10 cellular contexts compared by ENCODE assay signal in genomic region chr11:417652-418342, GRCh38. TPM values are rescaled to one million over a fixed set of nuclear protein-coding genes. Genes with fewer than 3 reads are reported as not detected.
DNase-seq lines count a peak whose midpoint lies in the region; ATAC-seq lines count a peak whose summit lies in the region.
"Had no signal": no experiment of that assay in that cellular context is flagged by ENCODE, and none has a peak within 500 bp of the region (broad histone marks: within the 10 kb centered on the region; RNA-seq: fewer than 3 reads in every experiment).

No MANE protein-coding gene starts in this region.

- no peak overlapping the region for H3K27ac ChIP-seq in iPS-18a (ENCODE audit: low read length)

- H3K27ac Mint-ChIP-seq in activated T-helper 17 cell treated with anti-CD3 and anti-CD28 coated beads, Interleukin-2, amount 50 U/mL, for 72 hours: no peak overlapping the region
- peak overlapping the region; percentile 26 for H3K27ac Mint-ChIP-seq in stimulated activated effector memory CD8-positive, alpha-beta T cell treated with anti-CD3 and anti-CD28 coated beads, Interleukin-12 subunit alpha, Interleukin-12 subunit beta, amount 100 ng/mL, for 72 hours

- H3K9ac ChIP-seq in iPS-18a (ENCODE audit: low read length): no peak overlapping the region

- H3K27me3 ChIP-seq in iPS-18a (ENCODE audit: control insufficient read depth, insufficient read depth, low read length): peaks cover 33% of the 10 kb centered on the region

- DNase-seq in HT-29 (ENCODE audit: low spot score) (peak; percentile 25), LoVo (ENCODE audit: low spot score) (no peak), HUDEP-2 (lab: John Stamatoyannopoulos, UW; ENCODE audit: unreplicated experiment in 76 of 76) (no peak), NCI-H128 (lab: John Stamatoyannopoulos, UW; ENCODE audit: unreplicated experiment) (no peak), AML-193 (lab: John Stamatoyannopoulos, UW) (no peak)
- peak in 1 of 2 donors; percentile 55 for DNase-seq in stimulated activated effector memory CD8-positive, alpha-beta T cell treated with anti-CD3 and anti-CD28 coated beads, Interleukin-12 subunit alpha, Interleukin-12 subunit beta, amount 100 ng/mL, for 72 hours (ENCODE audit: low spot score in 2 of 2)

- H3K36me3 ChIP-seq in iPS-18a (ENCODE audit: control insufficient read depth, low read depth, low read length): no peaks in the 10 kb centered on the region

- no peaks in the 10 kb centered on the region for H3K36me3 Mint-ChIP-seq in activated T-helper 17 cell treated with anti-CD3 and anti-CD28 coated beads, Interleukin-2, amount 50 U/mL, for 72 hours (ENCODE audit: low read depth)
- H3K36me3 Mint-ChIP-seq in stimulated activated effector memory CD8-positive, alpha-beta T cell treated with anti-CD3 and anti-CD28 coated beads, Interleukin-12 subunit alpha, Interleukin-12 subunit beta, amount 100 ng/mL, for 72 hours: peaks cover under 1% of the 10 kb centered on the region

- H3K4me3 ChIP-seq in iPS-18a (ENCODE audit: low read length): peak overlapping the region; percentile 58

- H3K4me1 ChIP-seq in iPS-18a (ENCODE audit: control insufficient read depth, low read depth, low read length): peaks cover 7% of the 10 kb centered on the region

- H3K4me1 Mint-ChIP-seq in activated T-helper 17 cell treated with anti-CD3 and anti-CD28 coated beads, Interleukin-2, amount 50 U/mL, for 72 hours: peaks cover 18% of the 10 kb centered on the region
- H3K4me1 Mint-ChIP-seq in stimulated activated effector memory CD8-positive, alpha-beta T cell treated with anti-CD3 and anti-CD28 coated beads, Interleukin-12 subunit alpha, Interleukin-12 subunit beta, amount 100 ng/mL, for 72 hours: peaks cover 37% of the 10 kb centered on the region

- no peaks in the 10 kb centered on the region for H3K9me3 Mint-ChIP-seq in activated T-helper 17 cell treated with anti-CD3 and anti-CD28 coated beads, Interleukin-2, amount 50 U/mL, for 72 hours
- no peaks in the 10 kb centered on the region for H3K9me3 Mint-ChIP-seq in stimulated activated effector memory CD8-positive, alpha-beta T cell treated with anti-CD3 and anti-CD28 coated beads, Interleukin-12 subunit alpha, Interleukin-12 subunit beta, amount 100 ng/mL, for 72 hours

- ATAC-seq in activated T-helper 17 cell treated with anti-CD3 and anti-CD28 coated beads, Interleukin-2, amount 50 U/mL, for 72 hours (replicated peaks): no peak
- no peak for ATAC-seq in stimulated activated effector memory CD8-positive, alpha-beta T cell treated with anti-CD3 and anti-CD28 coated beads, Interleukin-12 subunit alpha, Interleukin-12 subunit beta, amount 100 ng/mL, for 72 hours

- H3K4me3 Mint-ChIP-seq in activated T-helper 17 cell treated with anti-CD3 and anti-CD28 coated beads, Interleukin-2, amount 50 U/mL, for 72 hours: peak overlapping the region; percentile 58
- H3K4me3 Mint-ChIP-seq in stimulated activated effector memory CD8-positive, alpha-beta T cell treated with anti-CD3 and anti-CD28 coated beads, Interleukin-12 subunit alpha, Interleukin-12 subunit beta, amount 100 ng/mL, for 72 hours: peak overlapping the region; percentile 84

- no peaks in the 10 kb centered on the region for H3K27me3 Mint-ChIP-seq in activated T-helper 17 cell treated with anti-CD3 and anti-CD28 coated beads, Interleukin-2, amount 50 U/mL, for 72 hours

- no peaks in the 10 kb centered on the region for H3K9me3 ChIP-seq in iPS-18a (ENCODE audit: control insufficient read depth, low read depth, low read length)

RNA-seq across cellular contexts. Expression of gene SIGIRR, which starts 3.0 kb away (rescaled TPM):
- 295 and 312 TPM in 2 replicates for total RNA-seq in HT-29 (2014; rRNA removed; shearing (Covaris generic))
- total RNA-seq in activated T-helper 17 cell treated with anti-CD3 and anti-CD28 coated beads, Interleukin-2, amount 50 U/mL, for 72 hours: 10 to 100 TPM; 49.5 to 55.7 TPM

RNA-seq across cellular contexts. Expression of gene PKP3, which starts 23.8 kb away (rescaled TPM):
- 284 and 306 TPM in 2 replicates for total RNA-seq in HT-29 (2014; rRNA removed; shearing (Covaris generic))
- not detected for total RNA-seq in activated T-helper 17 cell treated with anti-CD3 and anti-CD28 coated beads, Interleukin-2, amount 50 U/mL, for 72 hours

RNA-seq across cellular contexts. Expression of gene ANO9, which starts 24.0 kb away (rescaled TPM):
- 63.7 and 94.0 TPM in 2 replicates for total RNA-seq in HT-29 (2014; rRNA removed; shearing (Covaris generic))
- total RNA-seq in activated T-helper 17 cell treated with anti-CD3 and anti-CD28 coated beads, Interleukin-2, amount 50 U/mL, for 72 hours: 100 to 1,000 TPM in 1 of 2 donors, 10 to 100 TPM in 1; 36.0 to 119 TPM
- total RNA-seq: H4, osteoblast had no signal

RNA-seq across cellular contexts. Expression of gene PTDSS2, which starts 32.3 kb away (rescaled TPM):
- 56.6 and 63.4 TPM in 2 replicates for total RNA-seq in HT-29 (2014; rRNA removed; shearing (Covaris generic))
- total RNA-seq in activated T-helper 17 cell treated with anti-CD3 and anti-CD28 coated beads, Interleukin-2, amount 50 U/mL, for 72 hours: 10 to 100 TPM; 24.1 to 28.0 TPM

RNA-seq across cellular contexts. Expression of gene B4GALNT4, which starts 48.5 kb away (rescaled TPM):
- total RNA-seq in HT-29 (2014; rRNA removed; shearing (Covaris generic)): not detected in 2 replicates
- 1 to 10 TPM; 1.4 to 9.4 TPM for total RNA-seq in activated T-helper 17 cell treated with anti-CD3 and anti-CD28 coated beads, Interleukin-2, amount 50 U/mL, for 72 hours

Comparison
In these comparisons a context has a peak if more than half of its experiments do, and no peak if none do; other contexts are left out.
1. RNA of gene PKP3, which starts 23.8 kb away (total RNA-seq): 284 to 306 TPM in HT-29; not detected in activated T-helper 17 cell treated with anti-CD3 and anti-CD28 coated beads, Interleukin-2, amount 50 U/mL, for 72 hours; every median in the first group is over 100 times any median in the second.